Comparison of ENCODE assay signal across 22 cellular contexts in the genomic region with DNA sequence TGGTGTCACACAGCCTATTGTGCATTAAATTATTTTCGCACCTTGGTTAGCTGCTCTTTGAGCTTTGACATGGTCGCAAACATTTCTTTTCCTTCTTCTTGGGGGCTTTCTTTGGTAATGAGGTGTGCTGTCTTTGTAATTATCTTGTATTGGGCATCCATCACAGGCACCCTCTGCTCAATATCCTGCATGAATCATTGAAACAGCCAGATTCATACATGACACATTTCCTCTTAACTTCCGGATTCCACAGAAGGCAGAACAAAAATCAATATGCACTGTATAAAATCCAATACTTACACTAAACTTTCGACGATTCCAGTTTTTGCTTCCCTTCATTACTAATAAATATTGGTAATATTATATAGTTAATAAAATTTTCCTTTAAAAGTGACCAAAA.
A peak's percentile ranks its signal among the peaks of the same experiment; 100 is the strongest.
DNase-seq lines count a peak whose midpoint lies in the region; ATAC-seq and TF ChIP-seq lines count a peak whose summit lies in the region.
"Had no signal": no experiment of that assay in that cellular context is flagged by ENCODE, and none has a peak within 500 bp of the region (broad histone marks: within the 10 kb centered on the region; RNA-seq: fewer than 3 reads in every experiment).

No MANE protein-coding gene starts in this region.

- no peaks in the 10 kb centered on the region for H4K20me1 ChIP-seq in osteoblast (ENCODE audit: insufficient read depth, low read length)

- no peaks in the 10 kb centered on the region for H3K36me3 ChIP-seq in osteoblast (ENCODE audit: insufficient read depth, low read length)
- no peaks in the 10 kb centered on the region for H3K36me3 ChIP-seq in naive thymus-derived CD4-positive, alpha-beta T cell (ENCODE audit: control insufficient read depth in 2 of 3, insufficient read depth in 3 of 3, low read length in 3 of 3)

- no peak overlapping the region for H3K4me3 ChIP-seq in choroid plexus epithelial cell (ENCODE audit: low read depth, low read length)
- no peak overlapping the region for H3K4me3 ChIP-seq in osteoblast (ENCODE audit: insufficient read depth, low read length)
- H3K4me3 ChIP-seq in naive thymus-derived CD4-positive, alpha-beta T cell (ENCODE audit: low read length), result no peak overlapping the region
- H3K4me3 ChIP-seq: heart left ventricle had no signal

- TF ChIP-seq CTCF in choroid plexus epithelial cell (conservative IDR thresholded peaks at IDR 0.05; ENCODE audit: low read depth, low read length) (no peak), osteoblast (IDR thresholded peaks at IDR 0.05; ENCODE audit: extremely low read depth, low read depth, low read length) (no peak)

- H3K4me1 ChIP-seq in osteoblast (ENCODE audit: insufficient read depth, low read length), result peaks cover 21% of the 10 kb centered on the region
- H3K4me1 ChIP-seq in naive thymus-derived CD4-positive, alpha-beta T cell (ENCODE audit: control insufficient read depth in 2 of 2, insufficient read depth in 2 of 2, low read length in 2 of 2), result no peaks in the 10 kb centered on the region

- no peak overlapping the region for H3K27ac ChIP-seq in osteoblast (ENCODE audit: low read depth, low read length)
- no peak overlapping the region for H3K27ac ChIP-seq in naive thymus-derived CD4-positive, alpha-beta T cell (ENCODE audit: low read depth, low read length)
- H3K27ac ChIP-seq: heart left ventricle had no signal

- H3K27me3 ChIP-seq in osteoblast (ENCODE audit: insufficient read depth, low read length), result no peaks in the 10 kb centered on the region
- peaks cover 0 to 3% of the 10 kb centered on the region in 2 donors for H3K27me3 ChIP-seq in naive thymus-derived CD4-positive, alpha-beta T cell (ENCODE audit: control insufficient read depth in 2 of 2, insufficient read depth in 2 of 2, low read length in 2 of 2)
- H3K27me3 ChIP-seq: heart left ventricle had no signal

- CTCF ChIA-PET in naive thymus-derived CD4-positive, alpha-beta T cell (lab: Charles Lee), result no interaction called here

- no peak for ATAC-seq in HG03457 (IDR thresholded peaks at IDR 0.05; ENCODE audit: unreplicated experiment)
- ATAC-seq in naive thymus-derived CD4-positive, alpha-beta T cell, result no peak
- ATAC-seq: heart left ventricle; right cardiac atrium; stimulated activated effector memory CD8-positive, alpha-beta T cell treated with anti-CD3 and anti-CD28 coated beads, Interleukin-12 subunit alpha, Interleukin-12 subunit beta, amount 100 ng/mL, for 72 hours had no signal

- POLR2A ChIA-PET in naive thymus-derived CD4-positive, alpha-beta T cell (lab: Charles Lee), result no interaction called here

- peak overlapping the region; percentile 38 for H2AFZ ChIP-seq in osteoblast (ENCODE audit: low read length)

- intact Hi-C loops in naive thymus-derived CD4-positive, alpha-beta T cell (cut with micrococcal nuclease), result no loop called here

- no peaks in the 10 kb centered on the region for H3K36me3 Mint-ChIP-seq in naive thymus-derived CD4-positive, alpha-beta T cell
- H3K36me3 Mint-ChIP-seq: naive B cell had no signal

- peaks cover 0 to 13% (median 6%) of the 10 kb centered on the region in 7 donors for H3K4me1 Mint-ChIP-seq in naive thymus-derived CD4-positive, alpha-beta T cell
- H3K4me1 Mint-ChIP-seq: naive B cell; stimulated activated effector memory CD8-positive, alpha-beta T cell treated with anti-CD3 and anti-CD28 coated beads, Interleukin-12 subunit alpha, Interleukin-12 subunit beta, amount 100 ng/mL, for 72 hours had no signal

- H3K9me3 Mint-ChIP-seq in naive thymus-derived CD4-positive, alpha-beta T cell, result no peaks in the 10 kb centered on the region
- H3K9me3 Mint-ChIP-seq: activated CD4-positive, alpha-beta T cell treated with anti-CD3 and anti-CD28 coated beads, Interleukin-2, amount 10 ng/mL, durations not matched to agents 7 days and 5 days; immature natural killer cell; stimulated activated effector memory CD8-positive, alpha-beta T cell treated with anti-CD3 and anti-CD28 coated beads, Interleukin-12 subunit alpha, Interleukin-12 subunit beta, amount 100 ng/mL, for 72 hours had no signal

- no peak overlapping the region for H3K4me2 ChIP-seq in osteoblast (ENCODE audit: insufficient read depth, low read length)

- H3K4me3 Mint-ChIP-seq in naive thymus-derived CD4-positive, alpha-beta T cell, result no peak overlapping the region
- H3K4me3 Mint-ChIP-seq: activated CD4-positive, alpha-beta T cell treated with anti-CD3 and anti-CD28 coated beads, Interleukin-2, amount 10 ng/mL, durations not matched to agents 7 days and 5 days; B cell; immature natural killer cell; naive B cell; stimulated activated effector memory CD8-positive, alpha-beta T cell treated with anti-CD3 and anti-CD28 coated beads, Interleukin-12 subunit alpha, Interleukin-12 subunit beta, amount 100 ng/mL, for 72 hours had no signal

- H3K9me3 ChIP-seq in osteoblast (ENCODE audit: low read depth, low read length), result no peaks in the 10 kb centered on the region
- H3K9me3 ChIP-seq in naive thymus-derived CD4-positive, alpha-beta T cell (ENCODE audit: control insufficient read depth in 2 of 3, low read length in 3 of 3), result no peaks in the 10 kb centered on the region
- H3K9me3 ChIP-seq: heart left ventricle had no signal

- DNase-seq in EH (ENCODE audit: low read depth) (peak; percentile 23), LHCN-M2 (ENCODE audit: low read depth) (peak; percentile 41), choroid plexus epithelial cell (ENCODE audit: low read depth) (peak; percentile 26), osteoblast (ENCODE audit: insufficient read length, low spot score, missing footprints) (no peak), NCI-H774 (lab: John Stamatoyannopoulos, UW) (no peak)
- no peak for DNase-seq in naive thymus-derived CD4-positive, alpha-beta T cell
- DNase-seq: activated CD4-positive, alpha-beta T cell treated with anti-CD3 and anti-CD28 coated beads, Interleukin-2, amount 10 ng/mL, durations not matched to agents 7 days and 5 days; central memory CD4-positive, alpha-beta T cell; COR-L47; effector memory CD4-positive, alpha-beta T cell; heart left ventricle; immature natural killer cell; naive B cell; NCI-H1092; NCI-H2107; NCI-H524; right cardiac atrium; Right ventricle myocardium superior; stimulated activated CD4-positive, alpha-beta T cell treated with anti-CD3 and anti-CD28 coated beads, Interleukin-15, amount 100 ng/mL, for 24 hours had no signal

- no peaks in the 10 kb centered on the region for H3K79me2 ChIP-seq in osteoblast (ENCODE audit: insufficient read depth, low read length)

- H3K27ac Mint-ChIP-seq in naive thymus-derived CD4-positive, alpha-beta T cell, result no peak overlapping the region
- H3K27ac Mint-ChIP-seq: activated CD4-positive, alpha-beta T cell treated with anti-CD3 and anti-CD28 coated beads, Interleukin-2, amount 10 ng/mL, durations not matched to agents 7 days and 5 days; B cell; naive B cell; stimulated activated effector memory CD8-positive, alpha-beta T cell treated with anti-CD3 and anti-CD28 coated beads, Interleukin-12 subunit alpha, Interleukin-12 subunit beta, amount 100 ng/mL, for 72 hours had no signal

- peaks cover 0 to 54% (median 16%) of the 10 kb centered on the region in 5 donors for H3K27me3 Mint-ChIP-seq in naive thymus-derived CD4-positive, alpha-beta T cell

Comparison
In these comparisons a context has a peak if more than half of its experiments do, and no peak if none do; other contexts are left out.
1. DNase-seq: peak in EH (single experiment), LHCN-M2 (single experiment) and choroid plexus epithelial cell (single experiment); none in osteoblast (single experiment), NCI-H774 (single experiment) and naive thymus-derived CD4-positive, alpha-beta T cell (0 of 9).